ENCODE assay signal across 9 cellular contexts in the genomic region with DNA sequence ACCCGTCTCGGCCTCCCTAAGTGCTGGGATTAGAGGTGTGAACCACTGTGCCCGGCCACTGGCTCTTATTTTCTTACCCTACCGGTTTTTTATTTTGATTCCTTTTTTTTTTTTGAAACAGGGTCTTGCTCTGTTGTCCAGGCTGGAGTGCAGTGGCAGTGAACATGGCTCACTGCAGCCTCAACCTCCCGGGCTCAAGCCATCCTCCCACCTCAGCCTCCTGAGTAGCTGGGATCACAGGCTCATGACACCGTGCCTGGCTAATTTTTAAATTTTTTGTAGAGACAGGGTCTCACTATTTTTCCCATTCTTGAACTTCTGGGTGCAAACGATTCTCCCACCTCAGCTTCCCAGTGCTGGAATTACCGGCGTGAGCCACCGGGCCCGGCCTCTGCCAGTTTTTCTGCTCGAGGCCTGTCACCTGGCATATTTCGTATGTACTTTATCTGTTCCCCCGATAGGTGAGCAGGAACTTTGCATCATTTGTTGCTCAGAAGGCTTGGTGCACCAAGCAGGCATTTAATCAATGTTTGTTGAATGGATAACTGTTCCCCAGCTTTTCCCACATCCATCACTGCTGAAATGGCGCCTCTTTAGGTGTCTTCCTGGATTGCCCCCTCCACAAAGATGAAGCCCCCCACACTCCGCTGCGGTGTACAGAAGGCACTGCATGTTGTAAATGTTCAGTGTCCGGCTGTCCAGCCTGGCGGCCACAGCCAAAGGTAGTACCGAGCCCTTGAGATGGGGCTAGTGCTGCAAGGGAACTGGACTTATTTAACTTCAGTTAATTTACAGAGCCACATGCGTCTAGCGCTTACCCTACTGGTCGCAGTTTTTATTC.
DNase-seq lines count a peak whose midpoint lies in the region; ATAC-seq and TF ChIP-seq lines count a peak whose summit lies in the region.
"Had no signal": no experiment of that assay in that cellular context is flagged by ENCODE, and none has a peak within 500 bp of the region (broad histone marks: within the 10 kb centered on the region; RNA-seq: fewer than 3 reads in every experiment).

No MANE protein-coding gene starts in this region.

- TF ChIP-seq CTCF in nephron (IDR thresholded peaks at IDR 0.05; ENCODE audit: unreplicated experiment in 3 of 3), result no peak

- peaks cover 37% of the 10 kb centered on the region for H4K20me1 ChIP-seq in BLaER1

- H3K27me3 Mint-ChIP-seq in nephron (ENCODE audit: low read depth), result peaks cover 4% of the 10 kb centered on the region

- peak overlapping the region; percentile 96 for H3K4me3 ChIP-seq in BLaER1
- H3K4me3 ChIP-seq in effector memory CD4-positive, alpha-beta T cell (ENCODE audit: insufficient read depth, low read depth, low read length, poor library complexity, severe bottlenecking), result peak overlapping the region; percentile 83

- peak overlapping the region; percentile 97 for H3K27ac ChIP-seq in BLaER1
- peak overlapping the region; percentile 81 for H3K27ac ChIP-seq in effector memory CD4-positive, alpha-beta T cell (ENCODE audit: insufficient read depth, low read length, poor library complexity, severe bottlenecking)

- H3K4me1 Mint-ChIP-seq in nephron, result peaks cover 16% of the 10 kb centered on the region

- H3K36me3 ChIP-seq in BLaER1, result peaks cover 31% of the 10 kb centered on the region
- H3K36me3 ChIP-seq in effector memory CD4-positive, alpha-beta T cell (ENCODE audit: control insufficient read depth, insufficient read depth, low read length), result peaks cover 16% of the 10 kb centered on the region

- DNase-seq in NCI-H2196 (lab: John Stamatoyannopoulos, UW; ENCODE audit: unreplicated experiment), result peak; percentile 42
- no peak for DNase-seq in effector memory CD4-positive, alpha-beta T cell
- no peak for DNase-seq in HuH-7 (ENCODE audit: low spot score)
- DNase-seq in NCI-H510A (lab: John Stamatoyannopoulos, UW), result no peak

- H3K27me3 ChIP-seq in BLaER1, result no peaks in the 10 kb centered on the region
- H3K27me3 ChIP-seq in effector memory CD4-positive, alpha-beta T cell (replicated peaks; ENCODE audit: control insufficient read depth, insufficient read depth, low read length, poor library complexity, severe bottlenecking), result no peaks in the 10 kb centered on the region
- H3K27me3 ChIP-seq: thyroid gland had no signal

- no peaks in the 10 kb centered on the region for H3K9me3 Mint-ChIP-seq in nephron

- H3K9me3 ChIP-seq in BLaER1, result no peaks in the 10 kb centered on the region
- no peaks in the 10 kb centered on the region for H3K9me3 ChIP-seq in effector memory CD4-positive, alpha-beta T cell (ENCODE audit: control insufficient read depth, low read length)
- H3K9me3 ChIP-seq: thyroid gland had no signal

- H3K36me3 Mint-ChIP-seq in nephron (ENCODE audit: low read depth), result no peaks in the 10 kb centered on the region

- ATAC-seq in HG03196 (IDR thresholded peaks at IDR 0.05; ENCODE audit: unreplicated experiment) (no peak), HG03571 (IDR thresholded peaks at IDR 0.05; ENCODE audit: unreplicated experiment) (no peak)

- H3K27ac Mint-ChIP-seq in nephron, result peak overlapping the region; percentile 92 to 99 (median 95)

- H3K4me1 ChIP-seq in BLaER1, result peaks cover 33% of the 10 kb centered on the region
- H3K4me1 ChIP-seq in effector memory CD4-positive, alpha-beta T cell (ENCODE audit: control insufficient read depth, insufficient read depth, low read length, poor library complexity, severe bottlenecking), result peaks cover 16% of the 10 kb centered on the region

- peak overlapping the region; percentile 95 for H3K4me2 ChIP-seq in BLaER1

- peak overlapping the region; percentile 94 to 95 (median 95) for H3K4me3 Mint-ChIP-seq in nephron

- H3K9ac ChIP-seq in BLaER1, result peak overlapping the region; percentile 98; the same call in 1 of the 2 replicates
